In genomic region chr1:20052386-20052785, GRCh38 we compare ENCODE assay signal across 10 cellular contexts. TPM values are rescaled to one million over a fixed set of nuclear protein-coding genes. Genes with fewer than 3 reads are reported as not detected.
"Had no signal": no experiment of that assay in that cellular context is flagged by ENCODE, and none has a peak within 500 bp of the region (broad histone marks: within the 10 kb centered on the region; RNA-seq: fewer than 3 reads in every experiment).

No MANE protein-coding gene starts in this region.

- H3K4me3 Mint-ChIP-seq: HFFc6 had no signal

- H3K9me3 ChIP-seq: HAP-1 had no signal

- H3K4me1 ChIP-seq: HAP-1 had no signal

- DNase-seq: GOT3, H7, HFFc6, IMR-90, KG1 had no signal

- H3K36me3 ChIP-seq: HAP-1 had no signal

- H3K4me3 ChIP-seq: HAP-1, K562 had no signal

- H3K27ac ChIP-seq: HL-60 had no signal

RNA-seq across cellular contexts. Expression of gene PLA2G5, which starts 17.6 kb away (rescaled TPM):
- total RNA-seq: H4, HFFc6, HT-29, IMR-90, K562 had no signal
- polyA plus RNA-seq: IMR-90, K562 had no signal
